18 cellular contexts compared by ENCODE assay signal in genomic region chrX:147848009-147848408, GRCh38.
"Had no signal": no experiment of that assay in that cellular context is flagged by ENCODE, and none has a peak within 500 bp of the region (broad histone marks: within the 10 kb centered on the region; RNA-seq: fewer than 3 reads in every experiment).

No MANE protein-coding gene starts in this region.

- H3K27me3 Mint-ChIP-seq: activated CD4-positive, alpha-beta memory T cell treated with anti-CD3 and anti-CD28 coated beads for 36 hours had no signal

- H3K27ac Mint-ChIP-seq: activated CD4-positive, alpha-beta memory T cell treated with anti-CD3 and anti-CD28 coated beads for 36 hours; activated naive CD4-positive, alpha-beta T cell treated with anti-CD3 and anti-CD28 coated beads, Interleukin-2, amount 50 U/mL, for 72 hours; endodermal cell; natural killer cell treated with Interleukin-12 subunit alpha and Interleukin-12 subunit beta and Interleukin-15 and Interleukin-18, amount 100 ng/mL, for 72 hours; stimulated activated effector memory CD8-positive, alpha-beta T cell treated with anti-CD3 and anti-CD28 coated beads, Interleukin-12 subunit alpha, Interleukin-12 subunit beta, amount 100 ng/mL, for 72 hours had no signal

- FAIRE-seq: TTC549 had no signal

- H3K27me3 ChIP-seq: right atrium auricular region, upper lobe of left lung had no signal

- DNase-seq: activated CD4-positive, alpha-beta memory T cell treated with anti-CD3 and anti-CD28 coated beads for 36 hours; activated CD4-positive, CD25-positive, alpha-beta regulatory T cell treated with anti-CD3 and anti-CD28 coated beads, Interleukin-2, amount 50 U/mL, for 72 hours; activated effector memory CD4-positive, alpha-beta T cell treated with anti-CD3 and anti-CD28 coated beads, Interleukin-2, amount 50 U/mL, for 16 hours; activated T-cell treated with anti-CD3 and anti-CD28 coated beads, Interleukin-2, amount 50 U/mL, for 4 hours; amygdala; dermis blood vessel endothelial cell; endodermal cell; erythroblast; hippocampal formation; kidney glomerular epithelial cell; mucosa of descending colon; T-helper 2 cell had no signal

- H3K9me3 ChIP-seq: mucosa of descending colon, right atrium auricular region, upper lobe of left lung had no signal

- H3K27ac ChIP-seq: right atrium auricular region, upper lobe of left lung had no signal

- H3K36me3 Mint-ChIP-seq: activated CD4-positive, alpha-beta memory T cell treated with anti-CD3 and anti-CD28 coated beads for 36 hours; activated naive CD4-positive, alpha-beta T cell treated with anti-CD3 and anti-CD28 coated beads, Interleukin-2, amount 50 U/mL, for 72 hours; natural killer cell treated with Interleukin-12 subunit alpha and Interleukin-12 subunit beta and Interleukin-15 and Interleukin-18, amount 100 ng/mL, for 72 hours; stimulated activated effector memory CD8-positive, alpha-beta T cell treated with anti-CD3 and anti-CD28 coated beads, Interleukin-12 subunit alpha, Interleukin-12 subunit beta, amount 100 ng/mL, for 72 hours had no signal

- ATAC-seq: activated naive CD4-positive, alpha-beta T cell treated with anti-CD3 and anti-CD28 coated beads, Interleukin-2, amount 50 U/mL, for 72 hours; activated T-cell treated with anti-CD3 and anti-CD28 coated beads, Interleukin-2, amount 50 U/mL, for 4 hours; mucosa of descending colon; natural killer cell treated with Interleukin-12 subunit alpha and Interleukin-12 subunit beta and Interleukin-15 and Interleukin-18, amount 100 ng/mL, for 72 hours; stimulated activated effector memory CD8-positive, alpha-beta T cell treated with anti-CD3 and anti-CD28 coated beads, Interleukin-12 subunit alpha, Interleukin-12 subunit beta, amount 100 ng/mL, for 72 hours had no signal

- H3K4me3 ChIP-seq: mucosa of descending colon, right atrium auricular region, upper lobe of left lung had no signal

- H3K4me1 ChIP-seq: right atrium auricular region, upper lobe of left lung had no signal

- H3K36me3 ChIP-seq: right atrium auricular region, upper lobe of left lung had no signal

- H3K4me3 Mint-ChIP-seq: activated CD4-positive, alpha-beta memory T cell treated with anti-CD3 and anti-CD28 coated beads for 36 hours; activated T-cell treated with anti-CD3 and anti-CD28 coated beads, Interleukin-2, amount 50 U/mL, for 4 hours; endodermal cell; natural killer cell treated with Interleukin-12 subunit alpha and Interleukin-12 subunit beta and Interleukin-15 and Interleukin-18, amount 100 ng/mL, for 72 hours; stimulated activated effector memory CD8-positive, alpha-beta T cell treated with anti-CD3 and anti-CD28 coated beads, Interleukin-12 subunit alpha, Interleukin-12 subunit beta, amount 100 ng/mL, for 72 hours had no signal

- H3K9me3 Mint-ChIP-seq: activated CD4-positive, alpha-beta memory T cell treated with anti-CD3 and anti-CD28 coated beads for 36 hours; activated naive CD4-positive, alpha-beta T cell treated with anti-CD3 and anti-CD28 coated beads, Interleukin-2, amount 50 U/mL, for 72 hours; activated T-cell treated with anti-CD3 and anti-CD28 coated beads, Interleukin-2, amount 50 U/mL, for 4 hours; natural killer cell treated with Interleukin-12 subunit alpha and Interleukin-12 subunit beta and Interleukin-15 and Interleukin-18, amount 100 ng/mL, for 72 hours; stimulated activated effector memory CD8-positive, alpha-beta T cell treated with anti-CD3 and anti-CD28 coated beads, Interleukin-12 subunit alpha, Interleukin-12 subunit beta, amount 100 ng/mL, for 72 hours had no signal

- H3K4me1 Mint-ChIP-seq: endodermal cell; stimulated activated effector memory CD8-positive, alpha-beta T cell treated with anti-CD3 and anti-CD28 coated beads, Interleukin-12 subunit alpha, Interleukin-12 subunit beta, amount 100 ng/mL, for 72 hours had no signal
